8 cellular contexts compared by ENCODE assay signal in the genomic region with DNA sequence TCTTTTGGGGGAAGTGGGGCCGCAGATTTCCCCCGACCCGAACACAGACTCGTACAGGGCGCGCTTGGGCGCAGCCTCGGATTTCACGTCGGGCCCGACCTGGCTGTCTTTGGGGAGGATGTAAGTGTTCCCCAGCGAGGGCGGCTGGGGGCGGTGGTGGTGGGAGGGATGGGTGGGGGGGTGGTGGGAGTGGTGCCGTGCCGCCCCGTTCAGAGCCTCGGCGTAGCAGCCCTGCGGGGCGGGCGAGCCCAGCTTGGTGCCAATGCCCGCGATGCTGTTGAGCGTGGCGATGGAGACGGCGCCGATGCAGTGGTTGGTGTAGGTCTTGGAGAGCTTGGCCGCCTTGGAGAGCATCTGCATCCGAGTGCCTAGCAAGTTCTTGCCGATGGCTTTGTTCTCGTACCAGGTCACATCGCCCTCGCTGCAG. TPM values are rescaled to one million over a fixed set of nuclear protein-coding genes. Genes with fewer than 3 reads are reported as not detected.
DNase-seq lines count a peak whose midpoint lies in the region; ATAC-seq and TF ChIP-seq lines count a peak whose summit lies in the region.

No MANE protein-coding gene starts in this region.

- DNase-seq in adipocyte (ENCODE audit: low read depth) (no peak), right cardiac atrium (peak in 2 of 3 donors; percentile 64 to 66), psoas muscle (peak in 1 of 2 donors; percentile 50), GM10266 (ENCODE audit: extremely low spot score) (no peak), SW480 (ENCODE audit: low spot score) (no peak), occipital lobe (lab: John Stamatoyannopoulos, UW) (no peak), midbrain (lab: John Stamatoyannopoulos, UW) (no peak)

- H3K27me3 ChIP-seq in adipocyte (replicated peaks; ENCODE audit: control insufficient read depth, insufficient read depth, low read length) (peaks cover 18% of the 10 kb centered on the region), right cardiac atrium (ENCODE audit: control insufficient read depth, insufficient read depth) (no peaks in the 10 kb centered on the region), psoas muscle (ENCODE audit: insufficient read depth in 3 of 3, low read length in 2 of 3) (peaks cover 0 to 20% (median 0%) of the 10 kb centered on the region in 3 donors)

- ATAC-seq in right cardiac atrium (no peak), psoas muscle (no peak)

- H3K4me3 ChIP-seq in HEK293 (ENCODE audit: low read depth, low read length) (peak overlapping the region; percentile 1; the same call in 1 of the 2 replicates), adipocyte (ENCODE audit: low read length) (peak overlapping the region; percentile 85), right cardiac atrium (ENCODE audit: low read length) (peak overlapping the region; percentile 92), psoas muscle (peak overlapping the region; percentile 82)

- H3K9ac ChIP-seq in adipocyte (ENCODE audit: low read length), result no peak overlapping the region

- CTCF ChIA-PET in HEK293 (lab: Yijun Ruan, JAX), result interaction anchor here (1.5 kb wide), 1 partner anchor 163 kb away, joined by 4 read pairs; no protein-coding TSS in a partner anchor

- H3K27ac ChIP-seq in HEK293 (ENCODE audit: extremely low read depth, low read depth, low read length) (no peak overlapping the region), right cardiac atrium (ENCODE audit: low read length) (peak overlapping the region; percentile 10), psoas muscle (no peak overlapping the region)

- TF ChIP-seq CTCF in HEK293 (tag by site-specific recombination; IDR thresholded peaks at IDR 0.05) (no peak), psoas muscle (IDR thresholded peaks at IDR 0.05) (no peak), GM10266 (IDR thresholded peaks at IDR 0.05; ENCODE audit: control insufficient read depth, insufficient read depth, low read depth, missing control alignments) (no peak)

- POLR2A ChIA-PET in HEK293 (lab: Yijun Ruan, JAX), result interaction anchor here (0.7 to 1.9 kb wide), 2 partner anchors 70 to 110 kb away, joined by 3 to 9 read pairs; no protein-coding TSS in a partner anchor

- H3K9me3 ChIP-seq in HEK293 (ENCODE audit: control insufficient read depth, insufficient read depth, low read depth, low read length) (no peaks in the 10 kb centered on the region), adipocyte (ENCODE audit: control insufficient read depth, low read length) (no peaks in the 10 kb centered on the region), right cardiac atrium (ENCODE audit: control insufficient read depth, low read length) (no peaks in the 10 kb centered on the region), psoas muscle (no peaks in the 10 kb centered on the region)

- WGBS in right cardiac atrium, result 69% methylated on average over 35 of the region's 35 CpGs
- WGBS in psoas muscle, 3 donors, result 86 to 89% (median 88%) methylated on average over 35 of the region's 35 CpGs

- H3K4me1 ChIP-seq in HEK293 (ENCODE audit: control insufficient read depth, insufficient read depth, low read length) (peaks cover 11% of the 10 kb centered on the region), adipocyte (ENCODE audit: control insufficient read depth, insufficient read depth, low read length) (peaks cover 22% of the 10 kb centered on the region), right cardiac atrium (ENCODE audit: control insufficient read depth, insufficient read depth, low read length) (peaks cover 9% of the 10 kb centered on the region), psoas muscle (peaks cover 17% of the 10 kb centered on the region)

- intact Hi-C loops in right cardiac atrium (cut with DNase I), result loop anchor here in 1 of 4 donors (5.0 kb wide), 2 partner anchors 35 to 85 kb away; no protein-coding TSS in a partner anchor
- intact Hi-C loops in psoas muscle (cut with DNase I), result loop anchor here in 1 of 2 donors (5.0 kb wide), 3 partner anchors 45 to 165 kb away; no protein-coding TSS in a partner anchor

- H3K36me3 ChIP-seq in HEK293 (ENCODE audit: control insufficient read depth in 2 of 2, insufficient read depth in 1 of 2, low read length in 2 of 2) (peaks cover 0 to 7% of the 10 kb centered on the region in 2 experiments; a peak in 1 of 3 replicates), adipocyte (ENCODE audit: control insufficient read depth, insufficient read depth, low read length, severe bottlenecking) (no peaks in the 10 kb centered on the region), psoas muscle (ENCODE audit: insufficient read depth in 1 of 2, low read depth in 1 of 2) (no peaks in the 10 kb centered on the region)

TF ChIP-seq in HEK293, 187 proteins besides CTCF, POLR2A, EP300 and RAD21:
- TF ChIP-seq ZNF514 (tag by site-specific recombination; IDR thresholded peaks at IDR 0.05) (no peak), ZNF19 (tag by site-specific recombination; IDR thresholded peaks at IDR 0.05; ENCODE audit: low read depth) (no peak), ZNF426 (tag by site-specific recombination; IDR thresholded peaks at IDR 0.05) (no peak)
- TF ChIP-seq, protein P1, sequence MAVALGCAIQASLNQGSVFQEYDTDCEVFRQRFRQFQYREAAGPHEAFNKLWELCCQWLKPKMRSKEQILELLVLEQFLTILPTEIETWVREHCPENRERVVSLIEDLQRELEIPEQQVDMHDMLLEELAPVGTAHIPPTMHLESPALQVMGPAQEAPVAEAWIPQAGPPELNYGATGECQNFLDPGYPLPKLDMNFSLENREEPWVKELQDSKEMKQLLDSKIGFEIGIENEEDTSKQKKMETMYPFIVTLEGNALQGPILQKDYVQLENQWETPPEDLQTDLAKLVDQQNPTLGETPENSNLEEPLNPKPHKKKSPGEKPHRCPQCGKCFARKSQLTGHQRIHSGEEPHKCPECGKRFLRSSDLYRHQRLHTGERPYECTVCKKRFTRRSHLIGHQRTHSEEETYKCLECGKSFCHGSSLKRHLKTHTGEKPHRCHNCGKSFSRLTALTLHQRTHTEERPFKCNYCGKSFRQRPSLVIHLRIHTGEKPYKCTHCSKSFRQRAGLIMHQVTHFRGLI (tag by site-specific recombination; IDR thresholded peaks at IDR 0.05), result no peak

RNA-seq across cellular contexts. Expression of a gene that starts 1.5 kb away (rescaled TPM):
- total RNA-seq in right cardiac atrium, result 10 to 100 TPM; 45.2 to 51.8 (median 49.4) TPM
- 31.4 TPM for polyA plus RNA-seq in right cardiac atrium
- total RNA-seq in psoas muscle, result 1 to 10 TPM; 3.5 to 8.6 (median 5.2) TPM
- 1 to 10 TPM; 2.6 to 2.9 (median 2.8) TPM for polyA plus RNA-seq in psoas muscle
- 22.8 TPM for total RNA-seq in occipital lobe

Comparison
In these comparisons a context has a peak if more than half of its experiments do, and no peak if none do; other contexts are left out.
1. H3K4me3 ChIP-seq: peak in every context shown above with its lines; median percentile 92 in right cardiac atrium; 85 in adipocyte; 82 in psoas muscle; 1 in HEK293.
2. DNase-seq: peak in right cardiac atrium (2 of 3); none in adipocyte (single experiment), GM10266 (single experiment), SW480 (single experiment), occipital lobe (single experiment) and midbrain (single experiment).